Comparison of ENCODE assay signal across 14 cellular contexts in genomic region chr1:30902653-30903290, GRCh38. TPM values are rescaled to one million over a fixed set of nuclear protein-coding genes. Genes with fewer than 3 reads are reported as not detected.
DNase-seq lines count a peak whose midpoint lies in the region; ATAC-seq and TF ChIP-seq lines count a peak whose summit lies in the region.
"Had no signal": no experiment of that assay in that cellular context is flagged by ENCODE, and none has a peak within 500 bp of the region (broad histone marks: within the 10 kb centered on the region; RNA-seq: fewer than 3 reads in every experiment).

No MANE protein-coding gene starts in this region.

- no peak for DNase-seq in cardiac muscle cell (ENCODE audit: low read depth in 1 of 2, low spot score in 1 of 2)
- no peak for DNase-seq in nephron progenitor cell
- DNase-seq in upper lobe of left lung, result no peak
- no peak for DNase-seq in NCI-H510A treated with DMSO at 0.1 percent for 48 hours (lab: John Stamatoyannopoulos, UW)
- DNase-seq: activated CD4-positive, alpha-beta T cell treated with anti-CD3 and anti-CD28 coated beads, Interleukin-2, amount 10 ng/mL, durations not matched to agents 7 days and 5 days; activated gamma-delta T cell; CD8-positive, alpha-beta memory T cell; stimulated activated CD4-positive, alpha-beta T cell treated with anti-CD3 and anti-CD28 coated beads, Interleukin-2, amount 100 ng/mL, for 48 hours; T-helper 2 cell had no signal

- 57 to 63% methylated on average over 5 to 9 of the region's 9 CpGs for whole genome bisulfite sequencing in upper lobe of left lung, 2 donors

- H3K9me3 ChIP-seq in cardiac muscle cell (ENCODE audit: low read depth) (no peaks in the 10 kb centered on the region), upper lobe of left lung (no peaks in the 10 kb centered on the region)

- TF ChIP-seq POLR2A in upper lobe of left lung (IDR thresholded peaks at IDR 0.05) (no peak), GM18505 (IDR thresholded peaks at IDR 0.05; ENCODE audit: borderline replicate concordance, extremely low read depth, insufficient read depth, insufficient read length) (no peak)

- peak overlapping the region; percentile 84 for H3K27ac Mint-ChIP-seq in nephron progenitor cell
- H3K27ac Mint-ChIP-seq: activated CD4-positive, alpha-beta T cell treated with anti-CD3 and anti-CD28 coated beads, Interleukin-2, amount 10 ng/mL, durations not matched to agents 7 days and 5 days had no signal

- peaks cover 52% of the 10 kb centered on the region for H3K4me1 Mint-ChIP-seq in nephron progenitor cell

- no peaks in the 10 kb centered on the region for H3K9me3 Mint-ChIP-seq in nephron progenitor cell
- H3K9me3 Mint-ChIP-seq: activated CD4-positive, alpha-beta T cell treated with anti-CD3 and anti-CD28 coated beads, Interleukin-2, amount 10 ng/mL, durations not matched to agents 7 days and 5 days; CD8-positive, alpha-beta memory T cell had no signal

- H3K36me3 ChIP-seq in cardiac muscle cell (no peaks in the 10 kb centered on the region), upper lobe of left lung (no peaks in the 10 kb centered on the region)

- H3K36me3 Mint-ChIP-seq in nephron progenitor cell (ENCODE audit: low read depth), result no peaks in the 10 kb centered on the region
- H3K36me3 Mint-ChIP-seq: CD8-positive, alpha-beta memory T cell had no signal

- H3K27me3 ChIP-seq in cardiac muscle cell (no peaks in the 10 kb centered on the region), upper lobe of left lung (no peaks in the 10 kb centered on the region)

- H3K4me3 ChIP-seq in cardiac muscle cell (no peak overlapping the region), upper lobe of left lung (no peak overlapping the region)

- ATAC-seq in upper lobe of left lung (ENCODE audit: low FRiP score in 2 of 2) (no peak), GM18505 (IDR thresholded peaks at IDR 0.05; ENCODE audit: unreplicated experiment) (no peak), HG02571 (IDR thresholded peaks at IDR 0.05; ENCODE audit: unreplicated experiment) (no peak)

- H3K4me1 ChIP-seq in cardiac muscle cell (ENCODE audit: low read depth) (peaks cover 6% of the 10 kb centered on the region), upper lobe of left lung (peaks cover 26 to 45% (median 40%) of the 10 kb centered on the region in 4 donors)
- H3K4me1 ChIP-seq: parathyroid adenoma had no signal

- TF ChIP-seq CTCF in cardiac muscle cell (IDR thresholded peaks at IDR 0.05; ENCODE audit: low read depth, low read length) (no peak), nephron progenitor cell (IDR thresholded peaks at IDR 0.05) (no peak), upper lobe of left lung (IDR thresholded peaks at IDR 0.05) (no peak)

- H3K4me3 Mint-ChIP-seq in nephron progenitor cell, result no peak overlapping the region
- H3K4me3 Mint-ChIP-seq: activated CD4-positive, alpha-beta T cell treated with anti-CD3 and anti-CD28 coated beads, Interleukin-2, amount 10 ng/mL, durations not matched to agents 7 days and 5 days; CD8-positive, alpha-beta memory T cell had no signal

- H3K27ac ChIP-seq in angular gyrus (ENCODE audit: low read depth, low read length) (peak overlapping the region; percentile 52), cardiac muscle cell (peak overlapping the region; percentile 35), upper lobe of left lung (peak overlapping the region; percentile 55 to 83 (median 72))
- H3K27ac ChIP-seq: HL-60, parathyroid adenoma had no signal

- no peak for TF ChIP-seq EP300 in upper lobe of left lung (IDR thresholded peaks at IDR 0.05)

- H3K27me3 Mint-ChIP-seq in nephron progenitor cell (ENCODE audit: low read depth, poor library complexity), result peaks cover 27% of the 10 kb centered on the region

RNA-seq across cellular contexts. Expression of gene SDC3, which starts 5.8 kb away (rescaled TPM):
- total RNA-seq in cardiac muscle cell, result 87.1 and 89.2 TPM in 2 replicates
- 85.2 and 95.7 TPM in 2 replicates for polyA plus RNA-seq in cardiac muscle cell
- total RNA-seq in upper lobe of left lung, result 10 to 100 TPM; 15.8 to 65.8 (median 30.1) TPM
- polyA plus RNA-seq: CD8-positive, alpha-beta memory T cell had no signal
